In genomic region chr13:114142640-114143490, GRCh38 we compare ENCODE assay signal across 8 cellular contexts. TPM values are rescaled to one million over a fixed set of nuclear protein-coding genes. Genes with fewer than 3 reads are reported as not detected.
A peak's percentile ranks its signal among the peaks of the same experiment; 100 is the strongest.
DNase-seq lines count a peak whose midpoint lies in the region; ATAC-seq and TF ChIP-seq lines count a peak whose summit lies in the region.

No MANE protein-coding gene starts in this region.

- H3K27ac ChIP-seq in RWPE2 (ENCODE audit: poor library complexity, severe bottlenecking) = no peak overlapping the region
- peak overlapping the region in 12 of 21 experiments; percentile 9 to 87 (median 73) for H3K27ac ChIP-seq in skin epidermis
- peak overlapping the region in 1 of 4 donors; percentile 45 for H3K27ac ChIP-seq in tibial nerve

- ATAC-seq in RWPE2 (ENCODE audit: low read depth) = peak; percentile 54
- peak; percentile 10 for ATAC-seq in activated naive CD8-positive, alpha-beta T cell treated with anti-CD3 and anti-CD28 coated beads, Interleukin-2, amount 50 U/mL, for 24 hours

- H3K9me2 ChIP-seq in Loucy (replicated peaks; ENCODE audit: low read depth, low read length) = no peaks in the 10 kb centered on the region

- 66 to 75% methylated on average over 25 to 28 of the region's 28 CpGs for WGBS in tibial nerve, 2 donors

- H4K20me1 ChIP-seq in Loucy (ENCODE audit: insufficient read depth, low read length, poor library complexity, severe bottlenecking) = no peaks in the 10 kb centered on the region

- H3K36me3 ChIP-seq in Loucy (ENCODE audit: insufficient read depth, low read length) (no peaks in the 10 kb centered on the region), RWPE2 (ENCODE audit: low read depth) (no peaks in the 10 kb centered on the region), tibial nerve (no peaks in the 10 kb centered on the region), BE2C (no peaks in the 10 kb centered on the region)

- TF ChIP-seq CTCF in Loucy (conservative IDR thresholded peaks at IDR 0.05; ENCODE audit: low read length) = no peak
- TF ChIP-seq CTCF in RWPE2 (IDR thresholded peaks at IDR 0.05; ENCODE audit: poor library complexity, severe bottlenecking) = no peak
- no peak for TF ChIP-seq CTCF in tibial nerve (IDR thresholded peaks at IDR 0.05)
- TF ChIP-seq CTCF in BE2C (IDR thresholded peaks at IDR 0.05; ENCODE audit: low read depth, low read length) = no peak

- H3K9me3 Mint-ChIP-seq in activated naive CD8-positive, alpha-beta T cell treated with anti-CD3 and anti-CD28 coated beads, Interleukin-2, amount 50 U/mL, for 24 hours = peaks cover under 1% of the 10 kb centered on the region

- no peak overlapping the region for H3K4me3 Mint-ChIP-seq in activated naive CD8-positive, alpha-beta T cell treated with anti-CD3 and anti-CD28 coated beads, Interleukin-2, amount 50 U/mL, for 24 hours

- TF ChIP-seq EP300 in tibial nerve (IDR thresholded peaks at IDR 0.05) = no peak

- H3K36me3 Mint-ChIP-seq in activated naive CD8-positive, alpha-beta T cell treated with anti-CD3 and anti-CD28 coated beads, Interleukin-2, amount 50 U/mL, for 24 hours (ENCODE audit: low read depth) = no peaks in the 10 kb centered on the region

- H3K4me2 ChIP-seq in Loucy (ENCODE audit: low read depth, low read length, poor library complexity, severe bottlenecking) = peak overlapping the region; percentile 29

- DNase-seq in RWPE2 (ENCODE audit: low spot score) (peak; percentile 33), tibial nerve (ENCODE audit: low spot score in 2 of 2) (no peak), A172 (ENCODE audit: low spot score) (no peak), BE2C (no peak), Kasumi-1 (lab: John Stamatoyannopoulos, UW) (no peak)
- peak; percentile 47 for DNase-seq in activated naive CD8-positive, alpha-beta T cell treated with anti-CD3 and anti-CD28 coated beads, Interleukin-2, amount 50 U/mL, for 24 hours

- peaks cover 10% of the 10 kb centered on the region for H3F3A ChIP-seq in Loucy (ENCODE audit: low read depth)

- no peaks in the 10 kb centered on the region for H3K27me3 Mint-ChIP-seq in activated naive CD8-positive, alpha-beta T cell treated with anti-CD3 and anti-CD28 coated beads, Interleukin-2, amount 50 U/mL, for 24 hours

- H3K9me3 ChIP-seq in Loucy (ENCODE audit: insufficient read depth, low read depth, low read length) (no peaks in the 10 kb centered on the region), RWPE2 (ENCODE audit: severe bottlenecking) (no peaks in the 10 kb centered on the region), tibial nerve (no peaks in the 10 kb centered on the region), BE2C (no peaks in the 10 kb centered on the region)

- H3K4me3 ChIP-seq in Loucy (ENCODE audit: low read length, poor library complexity, severe bottlenecking) (no peak overlapping the region), RWPE2 (ENCODE audit: severe bottlenecking) (no peak overlapping the region), skin epidermis (no peak overlapping the region), tibial nerve (no peak overlapping the region), BE2C (ENCODE audit: low read depth, low read length) (no peak overlapping the region)

- peaks cover 29% of the 10 kb centered on the region for H3K4me1 Mint-ChIP-seq in activated naive CD8-positive, alpha-beta T cell treated with anti-CD3 and anti-CD28 coated beads, Interleukin-2, amount 50 U/mL, for 24 hours

- H3K27me3 ChIP-seq in Loucy (ENCODE audit: insufficient read depth, low read length, poor library complexity, severe bottlenecking) (no peaks in the 10 kb centered on the region), RWPE2 (ENCODE audit: insufficient read depth, poor library complexity, severe bottlenecking) (no peaks in the 10 kb centered on the region), tibial nerve (no peaks in the 10 kb centered on the region), BE2C (no peaks in the 10 kb centered on the region)

- no peak for TF ChIP-seq POLR2A in tibial nerve (IDR thresholded peaks at IDR 0.05)

- peak overlapping the region; percentile 29 for H3K9ac ChIP-seq in Loucy (ENCODE audit: low read depth, low read length, poor library complexity, severe bottlenecking)

- no peak overlapping the region for H2AFZ ChIP-seq in Loucy (ENCODE audit: low read length)

- H3K27ac Mint-ChIP-seq in activated naive CD8-positive, alpha-beta T cell treated with anti-CD3 and anti-CD28 coated beads, Interleukin-2, amount 50 U/mL, for 24 hours = no peak overlapping the region

- peaks cover 66% of the 10 kb centered on the region for H3K4me1 ChIP-seq in Loucy (ENCODE audit: insufficient read depth, low read length, poor library complexity, severe bottlenecking)
- no peaks in the 10 kb centered on the region for H3K4me1 ChIP-seq in RWPE2 (ENCODE audit: insufficient read depth, poor library complexity, severe bottlenecking)
- peaks cover 0 to 20% (median 4%) of the 10 kb centered on the region in 4 donors for H3K4me1 ChIP-seq in tibial nerve
- peaks cover 3% of the 10 kb centered on the region; the same call in 1 of the 2 replicates for H3K4me1 ChIP-seq in BE2C

- H3K79me2 ChIP-seq in Loucy (ENCODE audit: insufficient read depth, low read length) = no peaks in the 10 kb centered on the region

RNA-seq across cellular contexts. Expression of gene RASA3, which starts 10.4 kb away (rescaled TPM):
- 10 to 100 TPM; 36.2 to 63.3 (median 46.3) TPM for total RNA-seq in tibial nerve
- total RNA-seq in A172 (2014; rRNA removed; shearing (Covaris generic)) = 17.8 and 21.4 TPM in 2 replicates
- 5.1 TPM for polyA plus RNA-seq in BE2C (2012; ENCODE audit: insufficient read depth, insufficient read length, low read depth)

RNA-seq across cellular contexts. Expression of gene CFAP97D2, which starts 36.2 kb away (rescaled TPM):
- not detected for total RNA-seq in tibial nerve
- total RNA-seq in A172 (2014; rRNA removed; shearing (Covaris generic)) = not detected in 2 replicates
- not detected for polyA plus RNA-seq in BE2C (2012; ENCODE audit: insufficient read depth, insufficient read length, low read depth)

Comparison
In these comparisons a context has a peak if more than half of its experiments do, and no peak if none do; other contexts are left out.
1. DNase-seq: peak in RWPE2 (single experiment) and activated naive CD8-positive, alpha-beta T cell treated with anti-CD3 and anti-CD28 coated beads, Interleukin-2, amount 50 U/mL, for 24 hours (single experiment); none in tibial nerve (0 of 2), A172 (single experiment), BE2C (single experiment) and Kasumi-1 (0 of 2).